ENCODE assay signal across 19 cellular contexts in genomic region chr5:134447815-134448520, GRCh38.
"Had no signal": no experiment of that assay in that cellular context is flagged by ENCODE, and none has a peak within 500 bp of the region (broad histone marks: within the 10 kb centered on the region; RNA-seq: fewer than 3 reads in every experiment).

No MANE protein-coding gene starts in this region.

- H3K4me1 Mint-ChIP-seq: activated naive CD4-positive, alpha-beta T cell treated with anti-CD3 and anti-CD28 coated beads, Interleukin-2, amount 10 ng/mL, durations not matched to agents 7 days and 5 days had no signal

- H3K27ac ChIP-seq: esophagus squamous epithelium, ovary, psoas muscle, skin epidermis had no signal

- H3K4me3 ChIP-seq: esophagus squamous epithelium, lung, ovary, psoas muscle, skin epidermis had no signal

- H3K4me3 Mint-ChIP-seq: activated naive CD4-positive, alpha-beta T cell treated with anti-CD3 and anti-CD28 coated beads, Interleukin-2, amount 10 ng/mL, durations not matched to agents 7 days and 5 days; dendritic cell treated with granulocyte-macrophage colony-stimulating factor and Interleukin-4, amounts not matched to agents 40 ng/mL and 50 ng/mL, for 4 days had no signal

- H3K27me3 ChIP-seq: esophagus squamous epithelium, ovary had no signal

- H3K27ac Mint-ChIP-seq: activated naive CD4-positive, alpha-beta T cell treated with anti-CD3 and anti-CD28 coated beads, Interleukin-2, amount 10 ng/mL, durations not matched to agents 7 days and 5 days; dendritic cell treated with granulocyte-macrophage colony-stimulating factor and Interleukin-4, amounts not matched to agents 40 ng/mL and 50 ng/mL, for 4 days had no signal

- H3K9me3 Mint-ChIP-seq: activated naive CD4-positive, alpha-beta T cell treated with anti-CD3 and anti-CD28 coated beads, Interleukin-2, amount 10 ng/mL, durations not matched to agents 7 days and 5 days; dendritic cell treated with granulocyte-macrophage colony-stimulating factor and Interleukin-4, amounts not matched to agents 40 ng/mL and 50 ng/mL, for 4 days had no signal

- DNase-seq: activated CD4-positive, alpha-beta T cell treated with anti-CD3 and anti-CD28 coated beads, Interleukin-2, amount 50 U/mL, for 1 hour; activated CD8-positive, alpha-beta memory T cell treated with anti-CD3 and anti-CD28 coated beads, Interleukin-2, amount 50 U/mL, for 4 hours; activated effector memory CD4-positive, alpha-beta T cell treated with Interleukin-2 at 50 U/mL for 16 hours; activated naive CD4-positive, alpha-beta T cell treated with anti-CD3 and anti-CD28 coated beads, Interleukin-2, amount 10 ng/mL, durations not matched to agents 7 days and 5 days; activated T-cell treated with anti-CD3 and anti-CD28 coated beads, Interleukin-2, amount 50 U/mL, for 48 hours; effector memory CD4-positive, alpha-beta T cell; esophagus squamous epithelium; islet precursor cell; ovary; psoas muscle; right cardiac atrium; stimulated activated CD4-positive, alpha-beta T cell treated with anti-CD3 and anti-CD28 coated beads, Interleukin-15, amount 100 ng/mL, for 24 hours; stimulated activated CD4-positive, alpha-beta T cell treated with anti-CD3 and anti-CD28 coated beads, Interleukin-2, amount 100 ng/mL, for 48 hours; T-helper 1 cell; T-helper 9 cell had no signal

- H3K36me3 Mint-ChIP-seq: activated naive CD4-positive, alpha-beta T cell treated with anti-CD3 and anti-CD28 coated beads, Interleukin-2, amount 10 ng/mL, durations not matched to agents 7 days and 5 days had no signal

- H3K27me3 Mint-ChIP-seq: dendritic cell treated with granulocyte-macrophage colony-stimulating factor and Interleukin-4, amounts not matched to agents 40 ng/mL and 50 ng/mL, for 4 days had no signal

- H3K36me3 ChIP-seq: esophagus squamous epithelium, ovary had no signal

- ATAC-seq: activated CD4-positive, CD25-positive, alpha-beta regulatory T cell treated with anti-CD3 and anti-CD28 coated beads, Interleukin-2, amount 50 U/mL, for 24 hours; psoas muscle; right cardiac atrium had no signal

- H3K9me3 ChIP-seq: esophagus squamous epithelium, ovary, psoas muscle had no signal
